ENCODE assay signal across 10 cellular contexts in genomic region chr1:1373493-1374067, GRCh38. TPM values are rescaled to one million over a fixed set of nuclear protein-coding genes. Genes with fewer than 3 reads are reported as not detected.
A peak's percentile ranks its signal among the peaks of the same experiment; 100 is the strongest.
DNase-seq lines count a peak whose midpoint lies in the region; ATAC-seq, FAIRE-seq and TF ChIP-seq lines count a peak whose summit lies in the region.
"Had no signal": no experiment of that assay in that cellular context is flagged by ENCODE, and none has a peak within 500 bp of the region (broad histone marks: within the 10 kb centered on the region; RNA-seq: fewer than 3 reads in every experiment).

No MANE protein-coding gene starts in this region.

- H3K27me3 ChIP-seq in HepG2 (ENCODE audit: control insufficient read depth in 1 of 2, insufficient read depth in 2 of 2, low read length in 2 of 2) (no peaks in the 10 kb centered on the region; a peak in 1 of 5 replicates), thymus (ENCODE audit: control insufficient read depth, insufficient read depth) (no peaks in the 10 kb centered on the region)

- DNase-seq in activated T-cell treated with anti-CD3 and anti-CD28 coated beads, Interleukin-2, amount 50 U/mL, for 4 hours = no peak
- no peak for DNase-seq in activated T-cell treated with anti-CD3 and anti-CD28 coated beads, Interleukin-2, amount 50 U/mL, for 1 hour
- no peak for DNase-seq in astrocyte of the cerebellum (ENCODE audit: low read depth)
- no peak for DNase-seq in HepG2 (ENCODE audit: low spot score)
- DNase-seq in NCI-H510A treated with DMSO at 0.1 percent for 48 hours (lab: John Stamatoyannopoulos, UW) = no peak
- no peak for DNase-seq in NCI-H187 treated with DMSO at 0.1 percent for 48 hours (lab: John Stamatoyannopoulos, UW)
- no peak for DNase-seq in NCI-H1436 (lab: John Stamatoyannopoulos, UW)

- H3K79me2 ChIP-seq in HepG2 (ENCODE audit: insufficient read depth, low read length) = peaks cover 19% of the 10 kb centered on the region

- ATAC-seq in activated T-cell treated with anti-CD3 and anti-CD28 coated beads, Interleukin-2, amount 50 U/mL, for 4 hours = no peak
- ATAC-seq in HepG2 = no peak

- no TSS peak for BruUV-seq in HepG2 (replicated peaks; lab: Mats Ljungman, UMichigan)

- H4K20me1 ChIP-seq in HepG2 (ENCODE audit: insufficient read depth, low read length) = no peaks in the 10 kb centered on the region

- TF ChIP-seq EP300 in HepG2 (IDR thresholded peaks at IDR 0.05; ENCODE audit: low read depth in 2 of 2, low read length in 2 of 2) (no peak), HepG2 (CRISPR knock-in tag; IDR thresholded peaks at IDR 0.05; ENCODE audit: borderline replicate concordance) (no peak)

- no peak for TF ChIP-seq RAD21 in HepG2 (CRISPR knock-in tag; IDR thresholded peaks at IDR 0.05)

- no peaks in the 10 kb centered on the region for H3K9me3 Mint-ChIP-seq in activated T-cell treated with anti-CD3 and anti-CD28 coated beads, Interleukin-2, amount 50 U/mL, for 4 hours

- peak overlapping the region; percentile 91 for H3K4me2 ChIP-seq in HepG2 (ENCODE audit: low read depth, low read length)

- TF ChIP-seq POLR2A in HepG2 (IDR thresholded peaks at IDR 0.05; ENCODE audit: insufficient read depth in 1 of 2, low read depth in 2 of 2, low read length in 2 of 2) = no peak

- FAIRE-seq in HepG2 (lab: Jason Lieb, UNC) = no peak
- FAIRE-seq: H54 had no signal

- POLR2A ChIA-PET in HepG2 (lab: Yijun Ruan, JAX) = no interaction called here

- H3K4me1 ChIP-seq in HepG2 (ENCODE audit: insufficient read depth, low read length) = peaks cover 37% of the 10 kb centered on the region
- peaks cover 29% of the 10 kb centered on the region for H3K4me1 ChIP-seq in thymus (ENCODE audit: control insufficient read depth, insufficient read depth, low read length)

- peak overlapping the region; percentile 89 for H3K4me3 Mint-ChIP-seq in activated T-cell treated with anti-CD3 and anti-CD28 coated beads, Interleukin-2, amount 50 U/mL, for 4 hours

- H2AFZ ChIP-seq in HepG2 (ENCODE audit: low read length) = no peak overlapping the region

- H3K36me3 ChIP-seq in HepG2 (replicated peaks in 1 of 2; ENCODE audit: control insufficient read depth in 1 of 2, insufficient read depth in 2 of 2, low read length in 2 of 2) = peaks cover 0 to 3% of the 10 kb centered on the region in 2 experiments; a peak in 1 of 5 replicates
- H3K36me3 ChIP-seq in thymus (ENCODE audit: control insufficient read depth, insufficient read depth) = peaks cover 13% of the 10 kb centered on the region

- H3K9me3 ChIP-seq in HepG2 (ENCODE audit: low read length) (no peaks in the 10 kb centered on the region), thymus (ENCODE audit: control insufficient read depth) (no peaks in the 10 kb centered on the region)

- CTCF ChIA-PET in HepG2 (lab: Yijun Ruan, JAX; ENCODE audit: low intra/inter-chr PET ratio, low total read pairs) = no interaction called here

- 92% methylated on average over 24 of the region's 26 CpGs for WGBS in HepG2 (ENCODE audit: low lambda C conversion rate)
- 98% methylated on average over 26 of the region's 26 CpGs for WGBS in thymus

- TF ChIP-seq CTCF in astrocyte of the cerebellum (IDR thresholded peaks at IDR 0.05; ENCODE audit: low read depth, low read length, missing control alignments) (no peak), HepG2 (CRISPR knock-in tag; IDR thresholded peaks at IDR 0.05) (no peak)

- H3K4me3 ChIP-seq in astrocyte of the cerebellum (ENCODE audit: low read depth, low read length) = peak overlapping the region; percentile 88
- peak overlapping the region; percentile 75 to 99 (median 90) for H3K4me3 ChIP-seq in HepG2 (replicated peaks in 1 of 3; ENCODE audit: insufficient read depth in 1 of 3, low read depth in 2 of 3, low read length in 3 of 3)
- H3K4me3 ChIP-seq in thymus (ENCODE audit: low read length) = peak overlapping the region; percentile 96

- no peaks in the 10 kb centered on the region for H3K27me3 Mint-ChIP-seq in activated T-cell treated with anti-CD3 and anti-CD28 coated beads, Interleukin-2, amount 50 U/mL, for 4 hours (ENCODE audit: low read depth)

- H3K9ac ChIP-seq in HepG2 (ENCODE audit: insufficient read depth, low read depth, low read length) = peak overlapping the region; percentile 98

- H3K27ac ChIP-seq in HepG2 (ENCODE audit: extremely low read length, insufficient read depth, low read length) = no peak overlapping the region
- no peak overlapping the region for H3K27ac ChIP-seq in thymus (ENCODE audit: low read depth)

- in situ Hi-C loops in astrocyte of the cerebellum (cut with HindIII; ENCODE audit: low sequenced_read_pairs) (loop anchor here (5.0 kb wide), 1 partner anchor 119 kb away; no protein-coding TSS in a partner anchor), HepG2 (cut with HindIII; ENCODE audit: extremely low pct_ligation_motif_present, low pct_unique_long_range_greater_than_20kb) (no loop called here)

- intact Hi-C loops in HepG2 (cut with micrococcal nuclease; ENCODE audit: unreplicated experiment) = no loop called here

- peaks cover 2% of the 10 kb centered on the region for H3K36me3 Mint-ChIP-seq in activated T-cell treated with anti-CD3 and anti-CD28 coated beads, Interleukin-2, amount 50 U/mL, for 4 hours (ENCODE audit: insufficient read depth)

- H3K4me1 Mint-ChIP-seq in activated T-cell treated with anti-CD3 and anti-CD28 coated beads, Interleukin-2, amount 50 U/mL, for 4 hours (ENCODE audit: low read depth) = peaks cover 23% of the 10 kb centered on the region

RNA-seq across cellular contexts. Expression of gene AURKAIP1, which starts 1.4 kb away (rescaled TPM):
- total RNA-seq in activated T-cell treated with anti-CD3 and anti-CD28 coated beads, Interleukin-2, amount 50 U/mL, for 4 hours = 100 to 1,000 TPM; 218 to 244 (median 220) TPM
- 161 and 175 TPM in 2 replicates for total RNA-seq in HepG2 (2016; rRNA removed; fragmentation: Illumina TruSeq; extraction: Trizol)
- total RNA-seq in HepG2 (2016; cell fraction: cytosol; rRNA removed; fragmentation: Illumina TruSeq; extraction: Trizol; ENCODE audit: low read depth) = 241 and 331 TPM in 2 replicates
- total RNA-seq in HepG2 (2016; cell fraction: insoluble cytoplasmic fraction; rRNA removed; fragmentation: Illumina TruSeq; extraction: Trizol) = 166 and 180 TPM in 2 replicates
- 203 and 269 TPM in 2 replicates for total RNA-seq in HepG2 (2016; cell fraction: membrane; rRNA removed; fragmentation: Illumina TruSeq; extraction: Trizol)
- 65.3 and 65.7 TPM in 2 replicates for total RNA-seq in HepG2 (2016; cell fraction: nucleus; rRNA removed; fragmentation: Illumina TruSeq; extraction: Trizol)
- polyA plus RNA-seq in HepG2 (2011; rRNA removed) = 64.6 and 69.5 TPM in 2 replicates
- polyA plus RNA-seq in HepG2 (2011; cell fraction: cytosol; rRNA removed) = 51.1 and 98.6 TPM in 2 replicates
- polyA plus RNA-seq in HepG2 (2011; cell fraction: nucleus; rRNA removed) = 63.9 and 74.1 TPM in 2 replicates
- polyA plus RNA-seq in HepG2 (2012) = 48.0 and 50.3 TPM in 2 replicates
- 247 and 325 TPM in 2 replicates for polyA plus RNA-seq in HepG2 (2016; cell fraction: cytosol; fragmentation: Illumina TruSeq; extraction: Trizol; ENCODE audit: low read depth)
- polyA plus RNA-seq in HepG2 (2016; cell fraction: insoluble cytoplasmic fraction; fragmentation: Illumina TruSeq; extraction: Trizol; ENCODE audit: low read depth) = 159 and 164 TPM in 2 replicates
- polyA plus RNA-seq in HepG2 (2016; cell fraction: membrane; fragmentation: Illumina TruSeq; extraction: Trizol; ENCODE audit: low read depth) = 168 and 213 TPM in 2 replicates
- polyA plus RNA-seq in HepG2 (2016; cell fraction: nucleus; fragmentation: Illumina TruSeq; extraction: Trizol; ENCODE audit: insufficient read depth, low read depth) = 120 TPM in 2 replicates
- 15.2 and 21.3 TPM in 2 replicates for polyA minus RNA-seq in HepG2 (2011; rRNA and poly(A)+ RNA removed; ENCODE audit: low replicate concordance)
- polyA minus RNA-seq in HepG2 (2011; cell fraction: cytosol; rRNA and poly(A)+ RNA removed) = 17.7 and 18.0 TPM in 2 replicates
- polyA minus RNA-seq in HepG2 (2011; cell fraction: nucleus; rRNA and poly(A)+ RNA removed) = 11.1 and 11.9 TPM in 2 replicates
- 116 TPM for polyA plus RNA-seq in thymus

RNA-seq across cellular contexts. Expression of gene MXRA8, which starts 15.2 kb away (rescaled TPM):
- under 1 TPM; 0.41 to 0.53 (median 0.47) TPM for total RNA-seq in activated T-cell treated with anti-CD3 and anti-CD28 coated beads, Interleukin-2, amount 50 U/mL, for 4 hours
- 5.4 and 19.8 TPM in 2 replicates for total RNA-seq in HepG2 (2016; rRNA removed; fragmentation: Illumina TruSeq; extraction: Trizol)
- total RNA-seq in HepG2 (2016; cell fraction: cytosol; rRNA removed; fragmentation: Illumina TruSeq; extraction: Trizol; ENCODE audit: low read depth) = 4.4 and 6.1 TPM in 2 replicates
- 5.2 and 18.5 TPM in 2 replicates for total RNA-seq in HepG2 (2016; cell fraction: insoluble cytoplasmic fraction; rRNA removed; fragmentation: Illumina TruSeq; extraction: Trizol)
- total RNA-seq in HepG2 (2016; cell fraction: membrane; rRNA removed; fragmentation: Illumina TruSeq; extraction: Trizol) = 9.0 and 10.5 TPM in 2 replicates
- 15.6 and 22.5 TPM in 2 replicates for total RNA-seq in HepG2 (2016; cell fraction: nucleus; rRNA removed; fragmentation: Illumina TruSeq; extraction: Trizol)
- 44.8 and 71.0 TPM in 2 replicates for polyA plus RNA-seq in HepG2 (2011; rRNA removed)
- 35.7 and 49.1 TPM in 2 replicates for polyA plus RNA-seq in HepG2 (2011; cell fraction: cytosol; rRNA removed)
- polyA plus RNA-seq in HepG2 (2011; cell fraction: nucleus; rRNA removed) = 279 and 296 TPM in 2 replicates
- polyA plus RNA-seq in HepG2 (2012) = 22.6 and 42.3 TPM in 2 replicates
- 4.9 and 5.3 TPM in 2 replicates for polyA plus RNA-seq in HepG2 (2016; cell fraction: cytosol; fragmentation: Illumina TruSeq; extraction: Trizol; ENCODE audit: low read depth)
- polyA plus RNA-seq in HepG2 (2016; cell fraction: insoluble cytoplasmic fraction; fragmentation: Illumina TruSeq; extraction: Trizol; ENCODE audit: low read depth) = 6.0 and 9.7 TPM in 2 replicates
- polyA plus RNA-seq in HepG2 (2016; cell fraction: membrane; fragmentation: Illumina TruSeq; extraction: Trizol; ENCODE audit: low read depth) = 10.7 and 11.1 TPM in 2 replicates
- polyA plus RNA-seq in HepG2 (2016; cell fraction: nucleus; fragmentation: Illumina TruSeq; extraction: Trizol; ENCODE audit: insufficient read depth, low read depth) = 56.0 and 64.0 TPM in 2 replicates
- 0.26 and 46.5 TPM in 2 replicates for polyA minus RNA-seq in HepG2 (2011; rRNA and poly(A)+ RNA removed; ENCODE audit: low replicate concordance)
- polyA minus RNA-seq in HepG2 (2011; cell fraction: cytosol; rRNA and poly(A)+ RNA removed) = 16.7 and 21.9 TPM in 2 replicates
- 11.8 and 16.9 TPM in 2 replicates for polyA minus RNA-seq in HepG2 (2011; cell fraction: nucleus; rRNA and poly(A)+ RNA removed)
- 9.6 TPM for polyA plus RNA-seq in thymus
- total RNA-seq: dermis microvascular lymphatic vessel endothelial cell had no signal

RNA-seq across cellular contexts. Expression of gene DVL1, which starts 24.4 kb away (rescaled TPM):
- total RNA-seq in activated T-cell treated with anti-CD3 and anti-CD28 coated beads, Interleukin-2, amount 50 U/mL, for 4 hours = 10 to 100 TPM; 70.7 to 74.6 (median 72.1) TPM
- total RNA-seq in HepG2 (2016; rRNA removed; fragmentation: Illumina TruSeq; extraction: Trizol) = 42.8 and 60.4 TPM in 2 replicates
- 36.3 and 41.3 TPM in 2 replicates for total RNA-seq in HepG2 (2016; cell fraction: cytosol; rRNA removed; fragmentation: Illumina TruSeq; extraction: Trizol; ENCODE audit: low read depth)
- total RNA-seq in HepG2 (2016; cell fraction: insoluble cytoplasmic fraction; rRNA removed; fragmentation: Illumina TruSeq; extraction: Trizol) = 36.7 and 61.0 TPM in 2 replicates
- total RNA-seq in HepG2 (2016; cell fraction: membrane; rRNA removed; fragmentation: Illumina TruSeq; extraction: Trizol) = 84.2 and 90.2 TPM in 2 replicates
- total RNA-seq in HepG2 (2016; cell fraction: nucleus; rRNA removed; fragmentation: Illumina TruSeq; extraction: Trizol) = 38.1 and 46.4 TPM in 2 replicates
- polyA plus RNA-seq in HepG2 (2011; rRNA removed) (30.8 and 49.5 TPM in 2 replicates), thymus (40.9 TPM)
- polyA plus RNA-seq in HepG2 (2011; cell fraction: cytosol; rRNA removed) = 25.9 and 50.1 TPM in 2 replicates
- polyA plus RNA-seq in HepG2 (2011; cell fraction: nucleus; rRNA removed) = 153 and 204 TPM in 2 replicates
- polyA plus RNA-seq in HepG2 (2012) = 29.7 and 38.8 TPM in 2 replicates
- 26.3 and 31.1 TPM in 2 replicates for polyA plus RNA-seq in HepG2 (2016; cell fraction: cytosol; fragmentation: Illumina TruSeq; extraction: Trizol; ENCODE audit: low read depth)
- 34.3 and 36.1 TPM in 2 replicates for polyA plus RNA-seq in HepG2 (2016; cell fraction: insoluble cytoplasmic fraction; fragmentation: Illumina TruSeq; extraction: Trizol; ENCODE audit: low read depth)
- 54.8 and 63.5 TPM in 2 replicates for polyA plus RNA-seq in HepG2 (2016; cell fraction: membrane; fragmentation: Illumina TruSeq; extraction: Trizol; ENCODE audit: low read depth)
- 84.5 and 84.8 TPM in 2 replicates for polyA plus RNA-seq in HepG2 (2016; cell fraction: nucleus; fragmentation: Illumina TruSeq; extraction: Trizol; ENCODE audit: insufficient read depth, low read depth)
- 41.6 and 83.7 TPM in 2 replicates for polyA minus RNA-seq in HepG2 (2011; rRNA and poly(A)+ RNA removed; ENCODE audit: low replicate concordance)
- polyA minus RNA-seq in HepG2 (2011; cell fraction: cytosol; rRNA and poly(A)+ RNA removed) = 26.2 and 33.4 TPM in 2 replicates
- polyA minus RNA-seq in HepG2 (2011; cell fraction: nucleus; rRNA and poly(A)+ RNA removed) = 27.6 and 29.8 TPM in 2 replicates

RNA-seq across cellular contexts. Expression of gene CCNL2, which starts 25.6 kb away (rescaled TPM):
- total RNA-seq in activated T-cell treated with anti-CD3 and anti-CD28 coated beads, Interleukin-2, amount 50 U/mL, for 4 hours = 100 to 1,000 TPM; 112 to 127 (median 118) TPM
- 19.6 and 105 TPM in 2 replicates for total RNA-seq in HepG2 (2016; rRNA removed; fragmentation: Illumina TruSeq; extraction: Trizol)
- 23.1 and 23.2 TPM in 2 replicates for total RNA-seq in HepG2 (2016; cell fraction: cytosol; rRNA removed; fragmentation: Illumina TruSeq; extraction: Trizol; ENCODE audit: low read depth)
- total RNA-seq in HepG2 (2016; cell fraction: insoluble cytoplasmic fraction; rRNA removed; fragmentation: Illumina TruSeq; extraction: Trizol) = 18.4 and 112 TPM in 2 replicates
- total RNA-seq in HepG2 (2016; cell fraction: membrane; rRNA removed; fragmentation: Illumina TruSeq; extraction: Trizol) = 21.7 and 25.3 TPM in 2 replicates
- total RNA-seq in HepG2 (2016; cell fraction: nucleus; rRNA removed; fragmentation: Illumina TruSeq; extraction: Trizol) = 252 and 278 TPM in 2 replicates
- polyA plus RNA-seq in HepG2 (2011; rRNA removed) (340 and 452 TPM in 2 replicates), thymus (340 TPM)
- 47.9 and 55.8 TPM in 2 replicates for polyA plus RNA-seq in HepG2 (2011; cell fraction: cytosol; rRNA removed)
- 3,874 and 4,178 TPM in 2 replicates for polyA plus RNA-seq in HepG2 (2011; cell fraction: nucleus; rRNA removed)
- polyA plus RNA-seq in HepG2 (2012) = 208 and 270 TPM in 2 replicates
- polyA plus RNA-seq in HepG2 (2016; cell fraction: cytosol; fragmentation: Illumina TruSeq; extraction: Trizol; ENCODE audit: low read depth) = 4.2 TPM in 2 replicates
- 20.7 and 27.8 TPM in 2 replicates for polyA plus RNA-seq in HepG2 (2016; cell fraction: insoluble cytoplasmic fraction; fragmentation: Illumina TruSeq; extraction: Trizol; ENCODE audit: low read depth)
- 9.4 TPM in 2 replicates for polyA plus RNA-seq in HepG2 (2016; cell fraction: membrane; fragmentation: Illumina TruSeq; extraction: Trizol; ENCODE audit: low read depth)
- 821 and 868 TPM in 2 replicates for polyA plus RNA-seq in HepG2 (2016; cell fraction: nucleus; fragmentation: Illumina TruSeq; extraction: Trizol; ENCODE audit: insufficient read depth, low read depth)
- polyA minus RNA-seq in HepG2 (2011; rRNA and poly(A)+ RNA removed; ENCODE audit: low replicate concordance) = 74.3 and 99.2 TPM in 2 replicates
- 17.2 and 18.4 TPM in 2 replicates for polyA minus RNA-seq in HepG2 (2011; cell fraction: cytosol; rRNA and poly(A)+ RNA removed)
- polyA minus RNA-seq in HepG2 (2011; cell fraction: nucleus; rRNA and poly(A)+ RNA removed) = 560 and 630 TPM in 2 replicates

RNA-seq across cellular contexts. Expression of gene MRPL20, which starts 33.5 kb away (rescaled TPM):
- total RNA-seq in activated T-cell treated with anti-CD3 and anti-CD28 coated beads, Interleukin-2, amount 50 U/mL, for 4 hours = 100 to 1,000 TPM; 254 to 300 (median 271) TPM
- 127 and 175 TPM in 2 replicates for total RNA-seq in HepG2 (2016; rRNA removed; fragmentation: Illumina TruSeq; extraction: Trizol)
- 95.7 and 120 TPM in 2 replicates for total RNA-seq in HepG2 (2016; cell fraction: cytosol; rRNA removed; fragmentation: Illumina TruSeq; extraction: Trizol; ENCODE audit: low read depth)
- 134 and 183 TPM in 2 replicates for total RNA-seq in HepG2 (2016; cell fraction: insoluble cytoplasmic fraction; rRNA removed; fragmentation: Illumina TruSeq; extraction: Trizol)
- total RNA-seq in HepG2 (2016; cell fraction: membrane; rRNA removed; fragmentation: Illumina TruSeq; extraction: Trizol) = 123 and 133 TPM in 2 replicates
- 46.7 and 58.9 TPM in 2 replicates for total RNA-seq in HepG2 (2016; cell fraction: nucleus; rRNA removed; fragmentation: Illumina TruSeq; extraction: Trizol)
- 59.0 and 59.2 TPM in 2 replicates for polyA plus RNA-seq in HepG2 (2011; rRNA removed)
- polyA plus RNA-seq in HepG2 (2011; cell fraction: cytosol; rRNA removed) = 66.2 and 67.4 TPM in 2 replicates
- polyA plus RNA-seq in HepG2 (2011; cell fraction: nucleus; rRNA removed) = 66.3 and 68.1 TPM in 2 replicates
- 76.2 and 77.0 TPM in 2 replicates for polyA plus RNA-seq in HepG2 (2012)
- 118 and 143 TPM in 2 replicates for polyA plus RNA-seq in HepG2 (2016; cell fraction: cytosol; fragmentation: Illumina TruSeq; extraction: Trizol; ENCODE audit: low read depth)
- 188 and 207 TPM in 2 replicates for polyA plus RNA-seq in HepG2 (2016; cell fraction: insoluble cytoplasmic fraction; fragmentation: Illumina TruSeq; extraction: Trizol; ENCODE audit: low read depth)
- polyA plus RNA-seq in HepG2 (2016; cell fraction: membrane; fragmentation: Illumina TruSeq; extraction: Trizol; ENCODE audit: low read depth) = 122 and 127 TPM in 2 replicates
- 127 and 138 TPM in 2 replicates for polyA plus RNA-seq in HepG2 (2016; cell fraction: nucleus; fragmentation: Illumina TruSeq; extraction: Trizol; ENCODE audit: insufficient read depth, low read depth)
- polyA minus RNA-seq in HepG2 (2011; rRNA and poly(A)+ RNA removed; ENCODE audit: low replicate concordance) = 58.2 and 96.6 TPM in 2 replicates
- 26.2 and 30.6 TPM in 2 replicates for polyA minus RNA-seq in HepG2 (2011; cell fraction: cytosol; rRNA and poly(A)+ RNA removed)
- 29.2 and 39.5 TPM in 2 replicates for polyA minus RNA-seq in HepG2 (2011; cell fraction: nucleus; rRNA and poly(A)+ RNA removed)
- polyA plus RNA-seq in thymus = 140 TPM
